ENCODE assay signal across 1 cellular context in the genomic region with DNA sequence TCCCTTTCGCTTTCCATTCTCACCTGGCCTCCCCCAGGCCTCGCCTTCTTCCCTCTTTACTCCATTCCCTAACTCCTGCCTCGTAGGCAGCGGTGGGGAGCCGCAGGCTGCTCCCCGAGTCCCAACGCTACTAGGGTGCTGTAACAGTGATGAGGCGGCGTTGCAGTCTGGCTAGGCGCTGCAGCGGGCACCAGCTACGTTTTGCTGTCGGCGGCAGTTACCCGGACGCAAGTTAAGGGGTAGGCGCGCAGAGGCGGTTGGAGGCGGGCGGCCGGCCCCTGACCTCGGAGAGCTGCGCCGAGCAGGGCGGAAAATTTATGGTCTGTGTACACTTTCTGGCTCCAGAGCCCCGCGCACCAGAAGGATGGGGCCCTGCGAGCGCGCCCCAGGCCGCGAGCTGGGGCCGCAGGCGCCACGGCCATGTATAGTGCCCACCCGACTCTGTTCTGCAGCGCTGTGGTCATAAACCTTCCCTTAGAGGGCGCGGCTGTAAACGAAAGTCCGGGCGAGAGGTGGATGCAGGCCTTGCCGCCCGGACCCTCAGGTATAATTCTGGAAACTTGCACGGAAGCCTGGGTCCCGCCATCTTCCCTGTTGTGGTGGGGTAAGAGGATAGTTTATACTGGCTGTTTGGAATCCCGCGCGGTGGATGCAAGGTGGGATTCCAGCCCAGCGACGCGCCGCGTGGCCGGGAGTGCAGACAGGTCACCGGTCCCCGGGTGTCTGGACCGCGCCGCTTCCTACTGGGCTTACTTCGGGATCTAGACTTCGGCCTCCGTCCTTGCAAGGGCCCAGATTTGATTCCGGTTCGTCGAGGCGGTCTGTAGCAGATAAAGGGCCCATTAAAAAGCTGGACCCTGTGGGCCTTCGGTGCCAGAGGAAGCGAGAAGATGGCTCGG.
TF ChIP-seq lines count a peak whose summit lies in the region.

No MANE protein-coding gene starts in this region.

TF ChIP-seq in K562, 482 proteins besides CTCF, POLR2A, EP300 and RAD21 (continued from another document):
- TF ChIP-seq, protein P1, sequence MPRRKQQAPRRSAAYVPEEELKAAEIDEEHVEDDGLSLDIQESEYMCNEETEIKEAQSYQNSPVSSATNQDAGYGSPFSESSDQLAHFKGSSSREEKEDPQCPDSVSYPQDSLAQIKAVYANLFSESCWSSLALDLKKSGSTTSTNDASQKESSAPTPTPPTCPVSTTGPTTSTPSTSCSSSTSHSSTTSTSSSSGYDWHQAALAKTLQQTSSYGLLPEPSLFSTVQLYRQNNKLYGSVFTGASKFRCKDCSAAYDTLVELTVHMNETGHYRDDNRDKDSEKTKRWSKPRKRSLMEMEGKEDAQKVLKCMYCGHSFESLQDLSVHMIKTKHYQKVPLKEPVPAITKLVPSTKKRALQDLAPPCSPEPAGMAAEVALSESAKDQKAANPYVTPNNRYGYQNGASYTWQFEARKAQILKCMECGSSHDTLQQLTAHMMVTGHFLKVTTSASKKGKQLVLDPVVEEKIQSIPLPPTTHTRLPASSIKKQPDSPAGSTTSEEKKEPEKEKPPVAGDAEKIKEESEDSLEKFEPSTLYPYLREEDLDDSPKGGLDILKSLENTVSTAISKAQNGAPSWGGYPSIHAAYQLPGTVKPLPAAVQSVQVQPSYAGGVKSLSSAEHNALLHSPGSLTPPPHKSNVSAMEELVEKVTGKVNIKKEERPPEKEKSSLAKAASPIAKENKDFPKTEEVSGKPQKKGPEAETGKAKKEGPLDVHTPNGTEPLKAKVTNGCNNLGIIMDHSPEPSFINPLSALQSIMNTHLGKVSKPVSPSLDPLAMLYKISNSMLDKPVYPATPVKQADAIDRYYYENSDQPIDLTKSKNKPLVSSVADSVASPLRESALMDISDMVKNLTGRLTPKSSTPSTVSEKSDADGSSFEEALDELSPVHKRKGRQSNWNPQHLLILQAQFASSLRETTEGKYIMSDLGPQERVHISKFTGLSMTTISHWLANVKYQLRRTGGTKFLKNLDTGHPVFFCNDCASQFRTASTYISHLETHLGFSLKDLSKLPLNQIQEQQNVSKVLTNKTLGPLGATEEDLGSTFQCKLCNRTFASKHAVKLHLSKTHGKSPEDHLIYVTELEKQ (CRISPR knock-in tag; IDR thresholded peaks at IDR 0.05): no peak
- TF ChIP-seq POLR2AphosphoS5 (IDR thresholded peaks at IDR 0.05; ENCODE audit: control insufficient read depth, insufficient read depth, low read depth, low read length) (no peak), TCF3 (CRISPR knock-in tag; IDR thresholded peaks at IDR 0.05) (no peak)
- TF ChIP-seq, protein P2, sequence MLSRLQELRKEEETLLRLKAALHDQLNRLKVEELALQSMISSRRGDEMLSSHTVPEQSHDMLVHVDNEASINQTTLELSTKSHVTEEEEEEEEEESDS (CRISPR knock-in tag; IDR thresholded peaks at IDR 0.05): no peak
